Comparison of ENCODE assay signal across 29 cellular contexts in genomic region chr19:335072-335471, GRCh38. TPM values are rescaled to one million over a fixed set of nuclear protein-coding genes. Genes with fewer than 3 reads are reported as not detected.
DNase-seq lines count a peak whose midpoint lies in the region; ATAC-seq and TF ChIP-seq lines count a peak whose summit lies in the region.
"Had no signal": no experiment of that assay in that cellular context is flagged by ENCODE, and none has a peak within 500 bp of the region (broad histone marks: within the 10 kb centered on the region; RNA-seq: fewer than 3 reads in every experiment).

No MANE protein-coding gene starts in this region.

- H3K4me1 Mint-ChIP-seq in T-helper 17 cell: peaks cover 19% of the 10 kb centered on the region

- no peaks in the 10 kb centered on the region for H3K27me3 ChIP-seq in right cardiac atrium (ENCODE audit: control insufficient read depth, insufficient read depth)
- H3K27me3 ChIP-seq: BE2C had no signal

- H3K4me1 ChIP-seq in right cardiac atrium (ENCODE audit: control insufficient read depth, insufficient read depth, low read length): no peaks in the 10 kb centered on the region
- H3K4me1 ChIP-seq: BE2C, HAP-1 had no signal

- DNase-seq in right cardiac atrium (no peak), left ventricle myocardium superior (no peak), omental fat pad (ENCODE audit: low spot score) (no peak), T-helper 17 cell (no peak)
- DNase-seq: 8988T; ACHN; BE2C; Calu3; CD8-positive, alpha-beta memory T cell; DMS153; DND-41; GM23248; HFFc6; KBM-7; NCI-H1048; NCI-H1417 treated with DMSO at 0.1 percent for 48 hours; NCI-H1694 treated with DMSO at 0.1 percent for 48 hours; NCI-H2081; NCI-H226; NCI-H510A; NCI-H69; SHP77 treated with DMSO at 0.1 percent for 48 hours had no signal

- no peaks in the 10 kb centered on the region for H3K9me3 ChIP-seq in right cardiac atrium (ENCODE audit: control insufficient read depth, low read length)
- no peaks in the 10 kb centered on the region for H3K9me3 ChIP-seq in T-helper 17 cell (ENCODE audit: control insufficient read depth, low read length, poor library complexity, severe bottlenecking)
- H3K9me3 ChIP-seq: BE2C had no signal

- H3K27me3 Mint-ChIP-seq in T-helper 17 cell: no peaks in the 10 kb centered on the region
- H3K27me3 Mint-ChIP-seq: CD8-positive, alpha-beta memory T cell had no signal

- 80% methylated on average over 9 of the region's 9 CpGs for WGBS in right cardiac atrium

- no peak overlapping the region for H3K27ac Mint-ChIP-seq in T-helper 17 cell
- H3K27ac Mint-ChIP-seq: CD14-positive monocyte, HFFc6 had no signal

- no peak for TF ChIP-seq CTCF in omental fat pad (IDR thresholded peaks at IDR 0.05)

- peak; percentile 25 to 38 for ATAC-seq in right cardiac atrium
- ATAC-seq in left ventricle myocardium superior: no peak
- peak; percentile 35 for ATAC-seq in esophagus mucosa
- peak; percentile 22 for ATAC-seq in omental fat pad (ENCODE audit: low FRiP score)
- no peak for ATAC-seq in HG02678 (IDR thresholded peaks at IDR 0.05; ENCODE audit: unreplicated experiment)
- no peak for ATAC-seq in HG03439 (IDR thresholded peaks at IDR 0.05; ENCODE audit: unreplicated experiment)
- no peak for ATAC-seq in HG02610 (IDR thresholded peaks at IDR 0.05; ENCODE audit: unreplicated experiment)
- no peak for ATAC-seq in T-helper 17 cell
- ATAC-seq: Panc1 had no signal

- no peak overlapping the region for H3K27ac ChIP-seq in right cardiac atrium (ENCODE audit: low read length)
- H3K27ac ChIP-seq: GM23248 had no signal

- intact Hi-C loops in right cardiac atrium (cut with DNase I) (no loop called here), left ventricle myocardium superior (cut with micrococcal nuclease) (no loop called here)

- no peak overlapping the region for H3K4me3 ChIP-seq in right cardiac atrium (ENCODE audit: low read length)
- H3K4me3 ChIP-seq: GM23248, HAP-1 had no signal

- H3K4me3 Mint-ChIP-seq in T-helper 17 cell: no peak overlapping the region
- H3K4me3 Mint-ChIP-seq: CD14-positive monocyte; CD8-positive, alpha-beta memory T cell; HFFc6 had no signal

- no peaks in the 10 kb centered on the region for H3K36me3 Mint-ChIP-seq in T-helper 17 cell (ENCODE audit: low read depth)

RNA-seq across cellular contexts. Expression of gene MIER2, which starts 9.5 kb away (rescaled TPM):
- total RNA-seq in right cardiac atrium (10 to 100 TPM; 14.7 to 23.1 (median 18.9) TPM), left ventricle myocardium superior (20.0 TPM), esophagus mucosa (14.8 TPM), omental fat pad (10 to 100 TPM in 3 of 4 donors, 1 to 10 TPM in 1; 8.6 to 25.7 (median 16.6) TPM), T-helper 17 cell (10 to 100 TPM; 13.1 to 13.8 TPM)
- polyA plus RNA-seq in right cardiac atrium: 15.1 TPM

RNA-seq across cellular contexts. Expression of gene PLPP2, which starts 43.9 kb away (rescaled TPM):
- total RNA-seq in right cardiac atrium (under 1 TPM; 0.26 to 0.89 (median 0.54) TPM), left ventricle myocardium superior (0.27 TPM), esophagus mucosa (12.3 TPM), omental fat pad (10 to 100 TPM in 2 of 4 donors, 1 to 10 TPM in 2; 1.6 to 13.7 (median 9.2) TPM), T-helper 17 cell (1 to 10 TPM in 1 of 2 donors, under 1 TPM in 1; 0.60 to 2.3 TPM)
- 0.48 TPM for polyA plus RNA-seq in right cardiac atrium
- total RNA-seq: CD8-positive, alpha-beta memory T cell had no signal
- polyA plus RNA-seq: CD14-positive monocyte had no signal

Comparison
In these comparisons a context has a peak if more than half of its experiments do, and no peak if none do; other contexts are left out.
1. ATAC-seq: peak in right cardiac atrium (2 of 2), esophagus mucosa (single experiment) and omental fat pad (single experiment); none in left ventricle myocardium superior (single experiment), HG02678 (single experiment), HG03439 (single experiment), HG02610 (single experiment) and T-helper 17 cell (single experiment).